In the genomic region with DNA sequence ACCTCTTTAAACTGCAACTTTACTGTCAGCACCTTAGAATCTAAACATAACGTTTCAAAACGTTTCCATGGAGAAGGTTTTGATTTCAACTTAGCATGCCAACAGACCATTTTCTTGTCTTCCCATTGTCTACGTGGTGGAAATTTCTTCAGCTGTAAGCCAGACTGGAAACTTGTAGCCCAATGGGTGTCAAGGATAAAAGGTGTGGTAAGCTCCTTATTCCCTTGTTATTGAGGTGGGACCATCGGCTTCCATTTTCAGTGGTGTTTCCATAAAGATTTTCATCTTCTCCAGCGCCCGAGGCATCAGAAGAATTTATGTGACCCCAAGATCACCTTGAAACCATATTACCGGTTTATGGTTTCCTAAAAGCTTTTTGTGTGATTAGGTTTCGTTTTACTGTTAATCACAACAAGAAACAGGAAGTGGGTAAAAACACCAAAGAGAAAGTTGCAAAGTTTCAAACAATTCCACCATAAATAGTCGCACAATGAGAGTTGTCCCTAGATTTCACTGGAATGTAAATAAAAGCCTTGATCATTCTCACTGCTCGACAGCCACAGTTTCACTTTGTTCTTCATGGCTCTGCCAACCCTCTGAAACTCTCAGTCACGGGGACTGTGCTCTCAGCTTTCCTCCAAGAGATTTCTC, we compare ENCODE assay signal across 8 cellular contexts.
DNase-seq lines count a peak whose midpoint lies in the region; ATAC-seq and TF ChIP-seq lines count a peak whose summit lies in the region.

No MANE protein-coding gene starts in this region.

- H3K27ac ChIP-seq in Peyer's patch (peak overlapping the region in 3 of 4 donors; percentile 23 to 50 (median 49)), dorsolateral prefrontal cortex (peak overlapping the region in 23 of 59 donors; percentile 2 to 77 (median 36)), mucosa of rectum (ENCODE audit: low read depth in 2 of 2, low read length in 2 of 2) (peak overlapping the region; percentile 63 to 76)

- H3K9me3 ChIP-seq in Peyer's patch (no peaks in the 10 kb centered on the region), mucosa of rectum (ENCODE audit: control insufficient read depth in 2 of 2, low read length in 2 of 2) (no peaks in the 10 kb centered on the region)

- intact Hi-C loops in dorsolateral prefrontal cortex (cut with DNase I), result loop anchor here (2.0 to 5.0 kb wide), 3 partner anchors 63 to 370 kb away; partner anchors contain the start of genes CD2AP (in 1 of the 2) and OPN5 (in 1 of the 2)

- H3K27me3 ChIP-seq in Peyer's patch (no peaks in the 10 kb centered on the region), dorsolateral prefrontal cortex (no peaks in the 10 kb centered on the region), mucosa of rectum (ENCODE audit: control insufficient read depth in 2 of 2, insufficient read depth in 2 of 2, low read length in 2 of 2) (no peaks in the 10 kb centered on the region)

- H3K4me3 ChIP-seq in AG04449 (ENCODE audit: low read depth, low read length) (peak overlapping the region; percentile 42), Peyer's patch (peak overlapping the region; percentile 11 to 46 (median 35)), dorsolateral prefrontal cortex (peak overlapping the region in 57 of 59 donors; percentile 2 to 63 (median 43)), mucosa of rectum (ENCODE audit: low read length in 2 of 2) (peak overlapping the region; percentile 71 to 73)

- H3K9ac ChIP-seq in mucosa of rectum (ENCODE audit: low read depth in 1 of 2, low read length in 2 of 2), result peak overlapping the region; percentile 42 to 59

- no peak for TF ChIP-seq CTCF in AG04449 (IDR thresholded peaks at IDR 0.05; ENCODE audit: insufficient read depth, low read length, missing control alignments)
- TF ChIP-seq CTCF in Peyer's patch (IDR thresholded peaks at IDR 0.05), result peak in 1 of 6 experiments; percentile 5
- no peak for TF ChIP-seq CTCF in dorsolateral prefrontal cortex (IDR thresholded peaks at IDR 0.05 in 54 of 56, conservative IDR thresholded peaks at IDR 0.05 in 2 of 56; ENCODE audit: low read depth in 1 of 56, partially characterized antibody in 56 of 56)

- H3K36me3 ChIP-seq in Peyer's patch (no peaks in the 10 kb centered on the region), mucosa of rectum (ENCODE audit: control insufficient read depth in 2 of 2, insufficient read depth in 2 of 2, low read length in 2 of 2) (no peaks in the 10 kb centered on the region)

- ATAC-seq in GM18520 (IDR thresholded peaks at IDR 0.05; ENCODE audit: unreplicated experiment), result peak; percentile 43
- ATAC-seq in HG02970 (IDR thresholded peaks at IDR 0.05; ENCODE audit: low FRiP score, unreplicated experiment), result peak; percentile 44

- CTCF ChIA-PET in AG04449 (lab: Yijun Ruan, JAX), result interaction anchor here (0.8 to 3.4 kb wide), 14 partner anchors 8 to 373 kb away, joined by 3 to 46 read pairs (median 4); partner anchors contain the start of gene OPN5

- H3K4me1 ChIP-seq in Peyer's patch (peaks cover 0 to 7% (median 2%) of the 10 kb centered on the region in 4 donors), mucosa of rectum (ENCODE audit: control insufficient read depth in 2 of 2, insufficient read depth in 2 of 2, low read length in 2 of 2) (peaks cover 0 to 9% of the 10 kb centered on the region in 2 donors)

- DNase-seq in AG04449 (ENCODE audit: low read depth, low spot score) (no peak), Peyer's patch (no peak), dorsolateral prefrontal cortex (no peak), NCI-H2196 (lab: John Stamatoyannopoulos, UW; ENCODE audit: unreplicated experiment) (no peak), NCI-H524 (lab: John Stamatoyannopoulos, UW) (no peak)

- POLR2A ChIA-PET in AG04449 (lab: Yijun Ruan, JAX), result no interaction called here

- TF ChIP-seq POLR2A in Peyer's patch (IDR thresholded peaks at IDR 0.05), result no peak
